ENCODE assay signal across 9 cellular contexts in genomic region chr14:32711103-32711680, GRCh38.
DNase-seq lines count a peak whose midpoint lies in the region; ATAC-seq, FAIRE-seq and TF ChIP-seq lines count a peak whose summit lies in the region.
"Had no signal": no experiment of that assay in that cellular context is flagged by ENCODE, and none has a peak within 500 bp of the region (broad histone marks: within the 10 kb centered on the region; RNA-seq: fewer than 3 reads in every experiment).

No MANE protein-coding gene starts in this region.

- peak overlapping the region; percentile 69 for H3K4me2 ChIP-seq in astrocyte (ENCODE audit: low read length)

- no peak for ATAC-seq in HG02571 (IDR thresholded peaks at IDR 0.05; ENCODE audit: unreplicated experiment)

- DNase-seq in EL (peak; percentile 48), NCI-H2171 (lab: John Stamatoyannopoulos, UW) (peak; percentile 49), astrocyte (ENCODE audit: low read depth) (peak; percentile 25), iPS-NIHi7 (ENCODE audit: extremely low spot score) (peak; percentile 57), tibial nerve (ENCODE audit: low spot score in 2 of 2) (peak in 1 of 2 donors; percentile 61), GM19238 (ENCODE audit: insufficient read length, low spot score) (no peak)

- CTCF ChIA-PET in HEK293 (lab: Yijun Ruan, JAX), result interaction anchor here (0.6 to 1.1 kb wide), 11 partner anchors 12 to 823 kb away, joined by 3 to 5 read pairs (median 3); no protein-coding TSS in a partner anchor

- no peaks in the 10 kb centered on the region for H3K27me3 ChIP-seq in astrocyte (ENCODE audit: insufficient read depth, low read length)
- no peaks in the 10 kb centered on the region for H3K27me3 ChIP-seq in tibial nerve

- H3K27ac ChIP-seq in HEK293 (ENCODE audit: extremely low read depth, low read depth, low read length) (no peak overlapping the region), astrocyte (ENCODE audit: low read depth, low read length) (no peak overlapping the region), tibial nerve (peak overlapping the region in 2 of 4 donors; percentile 83 to 91)
- H3K27ac ChIP-seq: skin epidermis had no signal

- no peaks in the 10 kb centered on the region for H3K79me2 ChIP-seq in astrocyte (ENCODE audit: insufficient read depth, low read length)

- H3K27ac Mint-ChIP-seq in astrocyte (ENCODE audit: unreplicated experiment), result no peak overlapping the region

- no peak for TF ChIP-seq POLR2A in tibial nerve (IDR thresholded peaks at IDR 0.05)

- no peaks in the 10 kb centered on the region for H3K27me3 Mint-ChIP-seq in astrocyte (ENCODE audit: low read depth, unreplicated experiment)

- H3K36me3 ChIP-seq in HEK293 (ENCODE audit: control insufficient read depth in 2 of 2, insufficient read depth in 1 of 2, low read length in 2 of 2) (no peaks in the 10 kb centered on the region), astrocyte (ENCODE audit: insufficient read depth, low read length) (no peaks in the 10 kb centered on the region), tibial nerve (no peaks in the 10 kb centered on the region)

- H3K9me3 ChIP-seq in HEK293 (ENCODE audit: control insufficient read depth, insufficient read depth, low read depth, low read length) (no peaks in the 10 kb centered on the region), astrocyte (ENCODE audit: insufficient read depth, low read depth, low read length) (no peaks in the 10 kb centered on the region), tibial nerve (no peaks in the 10 kb centered on the region)

- no peak overlapping the region for H2AFZ ChIP-seq in astrocyte (ENCODE audit: low read depth, low read length)

- TF ChIP-seq CTCF in HEK293 (tag by site-specific recombination; IDR thresholded peaks at IDR 0.05) (peak; percentile 49; the same call in 1 of the 2 replicates), astrocyte (IDR thresholded peaks at IDR 0.05; ENCODE audit: insufficient read depth, low read depth, low read length) (peak; percentile 66), tibial nerve (IDR thresholded peaks at IDR 0.05) (peak in 4 of 5 experiments; percentile 35 to 69 (median 50))

- 50 to 51% methylated on average over 3 of the region's 3 CpGs for WGBS in tibial nerve, 2 donors

- peaks cover 12% of the 10 kb centered on the region for H3K4me1 Mint-ChIP-seq in astrocyte (ENCODE audit: low read depth, unreplicated experiment)

- no peaks in the 10 kb centered on the region for H3K36me3 Mint-ChIP-seq in astrocyte (ENCODE audit: low read depth, unreplicated experiment)

- no peak overlapping the region for H3K9ac ChIP-seq in astrocyte (ENCODE audit: low read length)

- peak; percentile 65 for FAIRE-seq in astrocyte (lab: Jason Lieb, UNC)

- H3K9me3 Mint-ChIP-seq in astrocyte (ENCODE audit: unreplicated experiment), result no peaks in the 10 kb centered on the region

- H3K4me3 ChIP-seq in HEK293 (ENCODE audit: low read depth, low read length) (no peak overlapping the region), astrocyte (ENCODE audit: insufficient read depth, low read depth, low read length) (no peak overlapping the region), tibial nerve (no peak overlapping the region)
- H3K4me3 ChIP-seq: skin epidermis had no signal

- H3K4me1 ChIP-seq in HEK293 (ENCODE audit: control insufficient read depth, insufficient read depth, low read length) (no peaks in the 10 kb centered on the region; the same call in 1 of the 2 replicates), astrocyte (ENCODE audit: insufficient read depth, low read length) (peaks cover 27% of the 10 kb centered on the region), tibial nerve (peaks cover 0 to 54% (median 6%) of the 10 kb centered on the region in 4 donors)

- no peak overlapping the region for H3K4me3 Mint-ChIP-seq in astrocyte (ENCODE audit: unreplicated experiment)

- no peaks in the 10 kb centered on the region for H4K20me1 ChIP-seq in astrocyte (ENCODE audit: insufficient read depth, low read length)

- no peak for TF ChIP-seq EP300 in tibial nerve (IDR thresholded peaks at IDR 0.05)

- POLR2A ChIA-PET in HEK293 (lab: Yijun Ruan, JAX), result no interaction called here

TF ChIP-seq in HEK293, 187 proteins besides CTCF, POLR2A, EP300 and RAD21:
- no peak for TF ChIP-seq ZNF202 (tag by site-specific recombination; IDR thresholded peaks at IDR 0.05; ENCODE audit: borderline replicate concordance)
- peak; percentile 69 for TF ChIP-seq ZNF654 (tag by site-specific recombination; IDR thresholded peaks at IDR 0.05; ENCODE audit: low read depth)
TF ChIP-seq in HEK293: peak in this region for 1.
